In genomic region chr5:69209607-69210006, GRCh38 we compare ENCODE assay signal across 1 cellular context.
TF ChIP-seq lines count a peak whose summit lies in the region.

No MANE protein-coding gene starts in this region.

TF ChIP-seq in endothelial cell of umbilical vein, 7 proteins besides CTCF, POLR2A, EP300 and RAD21:
- TF ChIP-seq FOS (IDR thresholded peaks at IDR 0.05; ENCODE audit: borderline replicate concordance, insufficient read depth, low read length), result no peak
- TF ChIP-seq POLR2AphosphoS5 (IDR thresholded peaks at IDR 0.05; ENCODE audit: insufficient read depth, low read depth, low read length), result no peak
- TF ChIP-seq MAX (IDR thresholded peaks at IDR 0.05; ENCODE audit: insufficient read depth, insufficient read length), result no peak
- no peak for TF ChIP-seq EZH2 (IDR thresholded peaks at IDR 0.05; ENCODE audit: borderline replicate concordance, low read depth, low read length, severe bottlenecking)
- TF ChIP-seq GATA2 (IDR thresholded peaks at IDR 0.05; ENCODE audit: insufficient read depth, insufficient read length, low read depth, low read length), result no peak
- TF ChIP-seq MYC (IDR thresholded peaks at IDR 0.05; ENCODE audit: low read depth, low read length), result no peak
- no peak for TF ChIP-seq JUN (IDR thresholded peaks at IDR 0.05; ENCODE audit: borderline replicate concordance, insufficient read depth, insufficient read length, low read depth)
